Comparison of ENCODE assay signal across 32 cellular contexts in genomic region chr22:35482311-35482710, GRCh38. TPM values are rescaled to one million over a fixed set of nuclear protein-coding genes. Genes with fewer than 3 reads are reported as not detected.
"Had no signal": no experiment of that assay in that cellular context is flagged by ENCODE, and none has a peak within 500 bp of the region (broad histone marks: within the 10 kb centered on the region; RNA-seq: fewer than 3 reads in every experiment).

No MANE protein-coding gene starts in this region.

- H3K4me3 Mint-ChIP-seq: activated B cell treated with CpG ODN at 0.5 μM for 24 hours; activated CD4-positive, alpha-beta memory T cell treated with anti-CD3 and anti-CD28 coated beads, Interleukin-2, amount 10 ng/mL, durations not matched to agents 7 days and 5 days; activated naive CD8-positive, alpha-beta T cell treated with anti-CD3 and anti-CD28 coated beads for 36 hours; activated T-cell treated with anti-CD3 and anti-CD28 coated beads, Interleukin-2, amount 50 U/mL, for 72 hours; activated T-helper 17 cell treated with anti-CD3 and anti-CD28 coated beads, Interleukin-2, amount 50 U/mL, for 72 hours; T-helper 1 cell treated with Interleukin-12 subunit alpha and Interleukin-12 subunit beta and Interleukin-4 antibody, amounts not matched to agents 30 μg/mL and 1 μg/mL, for 36 hours; T-helper 2 cell treated with Interferon-gamma antibody and Interleukin-4, amounts not matched to agents 5 μg/mL and 100 μg/mL, for 36 hours had no signal

- ATAC-seq: activated T-cell treated with anti-CD3 and anti-CD28 coated beads, Interleukin-2, amount 50 U/mL, for 72 hours; activated T-helper 17 cell treated with anti-CD3 and anti-CD28 coated beads, Interleukin-2, amount 50 U/mL, for 72 hours had no signal

- H3K36me3 Mint-ChIP-seq: activated naive CD8-positive, alpha-beta T cell treated with anti-CD3 and anti-CD28 coated beads for 36 hours had no signal

- H3K27me3 ChIP-seq: brain microvascular endothelial cell had no signal

- H3K4me1 Mint-ChIP-seq: activated naive CD8-positive, alpha-beta T cell treated with anti-CD3 and anti-CD28 coated beads for 36 hours; activated T-helper 17 cell treated with anti-CD3 and anti-CD28 coated beads, Interleukin-2, amount 50 U/mL, for 72 hours had no signal

- DNase-seq: activated B cell treated with CpG ODN at 0.5 μM for 24 hours; activated CD4-positive, alpha-beta memory T cell treated with anti-CD3 and anti-CD28 coated beads, Interleukin-2, amount 10 ng/mL, durations not matched to agents 7 days and 5 days; activated CD4-positive, alpha-beta T cell treated with anti-CD3 and anti-CD28 coated beads for 4 hours; activated CD4-positive, alpha-beta T cell treated with anti-CD3 and anti-CD28 coated beads, Interleukin-2, amount 50 U/mL, for 1 hour; activated CD4-positive, CD25-positive, alpha-beta regulatory T cell treated with anti-CD3 and anti-CD28 coated beads, Interleukin-2, amount 50 U/mL, for 72 hours; activated CD8-positive, alpha-beta memory T cell treated with anti-CD3 and anti-CD28 coated beads for 24 hours; activated effector memory CD4-positive, alpha-beta T cell treated with anti-CD3 and anti-CD28 coated beads, Interleukin-2, amount 50 U/mL, for 16 hours; activated naive CD4-positive, alpha-beta T cell; activated naive CD4-positive, alpha-beta T cell treated with anti-CD3 and anti-CD28 coated beads, Interleukin-2, amount 50 U/mL, for 16 hours; activated naive CD8-positive, alpha-beta T cell treated with anti-CD3 and anti-CD28 coated beads for 36 hours; activated T-cell treated with anti-CD3 and anti-CD28 coated beads, Interleukin-2, amount 50 U/mL, for 1 hour; activated T-cell treated with anti-CD3 and anti-CD28 coated beads, Interleukin-2, amount 50 U/mL, for 72 hours; amniotic stem cell; brain microvascular endothelial cell; central memory CD4-positive, alpha-beta T cell; MM.1S; MV-4-11; NCI-H1092; NCI-H146; NCI-H187; NCI-H2029 treated with DMSO at 0.1 percent for 48 hours; NCI-H2107; NCI-H2171; NCI-H510A; NCI-H526; NCI-H748 treated with DMSO at 0.1 percent for 48 hours; NK-92 treated with Interleukin-12 subunit alpha and Interleukin-12 subunit beta, amount 100 ng/mL, for 24 hours; Right ventricle myocardium superior had no signal

- H3K27ac Mint-ChIP-seq: activated B cell treated with CpG ODN at 0.5 μM for 24 hours; activated CD4-positive, alpha-beta memory T cell treated with anti-CD3 and anti-CD28 coated beads, Interleukin-2, amount 10 ng/mL, durations not matched to agents 7 days and 5 days; activated naive CD8-positive, alpha-beta T cell treated with anti-CD3 and anti-CD28 coated beads for 36 hours; activated T-cell treated with anti-CD3 and anti-CD28 coated beads, Interleukin-2, amount 50 U/mL, for 72 hours; activated T-helper 17 cell treated with anti-CD3 and anti-CD28 coated beads, Interleukin-2, amount 50 U/mL, for 72 hours; T-helper 1 cell treated with Interleukin-12 subunit alpha and Interleukin-12 subunit beta and Interleukin-4 antibody, amounts not matched to agents 30 μg/mL and 1 μg/mL, for 36 hours; T-helper 2 cell treated with Interferon-gamma antibody and Interleukin-4, amounts not matched to agents 5 μg/mL and 100 μg/mL, for 36 hours had no signal

- H3K9me3 Mint-ChIP-seq: activated B cell treated with CpG ODN at 0.5 μM for 24 hours; activated CD4-positive, alpha-beta memory T cell treated with anti-CD3 and anti-CD28 coated beads, Interleukin-2, amount 10 ng/mL, durations not matched to agents 7 days and 5 days; activated naive CD8-positive, alpha-beta T cell treated with anti-CD3 and anti-CD28 coated beads for 36 hours; activated T-cell treated with anti-CD3 and anti-CD28 coated beads, Interleukin-2, amount 50 U/mL, for 72 hours; activated T-helper 17 cell treated with anti-CD3 and anti-CD28 coated beads, Interleukin-2, amount 50 U/mL, for 72 hours; T-helper 1 cell treated with Interleukin-12 subunit alpha and Interleukin-12 subunit beta and Interleukin-4 antibody, amounts not matched to agents 30 μg/mL and 1 μg/mL, for 36 hours; T-helper 2 cell treated with Interferon-gamma antibody and Interleukin-4, amounts not matched to agents 5 μg/mL and 100 μg/mL, for 36 hours had no signal

- H3K9ac ChIP-seq: KMS-11 had no signal

- H3K4me2 ChIP-seq: KMS-11 had no signal

- H3K27ac ChIP-seq: brain microvascular endothelial cell, KMS-11 had no signal

- H3K36me3 ChIP-seq: brain microvascular endothelial cell had no signal

RNA-seq across cellular contexts. Expression of gene RASD2, which starts 58.3 kb away (rescaled TPM):
- total RNA-seq: activated B cell treated with CpG ODN at 0.5 μM for 24 hours; activated CD4-positive, alpha-beta memory T cell treated with anti-CD3 and anti-CD28 coated beads, Interleukin-2, amount 10 ng/mL, durations not matched to agents 7 days and 5 days had no signal
